ENCODE assay signal across 8 cellular contexts in the genomic region with DNA sequence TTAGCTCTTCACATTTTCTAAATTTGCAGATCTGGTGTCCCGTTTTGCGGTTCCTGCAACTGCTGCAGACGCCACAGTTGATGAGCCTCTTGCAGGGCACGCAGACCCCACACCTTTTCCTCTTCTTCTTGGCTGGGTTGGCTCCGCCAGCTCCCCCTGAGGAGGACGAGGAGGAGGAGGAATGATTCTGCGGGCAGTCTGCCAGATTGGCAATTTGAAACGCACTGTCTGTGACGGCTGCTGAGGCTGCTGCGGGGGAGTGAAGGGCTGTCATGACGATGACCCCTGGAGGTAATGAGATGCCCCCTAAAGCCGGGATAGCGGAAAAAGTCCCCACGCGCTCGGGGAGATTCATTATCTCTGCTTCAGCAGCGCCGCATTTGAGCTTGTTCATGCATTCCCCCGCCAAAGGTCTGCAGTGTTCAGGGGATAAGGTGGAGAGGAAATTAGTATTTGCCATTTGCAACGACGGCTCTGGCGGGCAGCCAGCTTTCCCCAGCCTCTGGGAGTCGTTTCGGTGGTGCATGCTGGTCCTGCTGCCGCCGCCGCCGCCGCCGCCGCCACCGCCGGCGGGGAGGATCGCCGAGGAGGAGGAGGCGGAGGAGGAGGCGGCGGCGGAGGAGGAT. TPM values are rescaled to one million over a fixed set of nuclear protein-coding genes. Genes with fewer than 3 reads are reported as not detected.
A peak's percentile ranks its signal among the peaks of the same experiment; 100 is the strongest.
DNase-seq lines count a peak whose midpoint lies in the region; ATAC-seq and TF ChIP-seq lines count a peak whose summit lies in the region.

No MANE protein-coding gene starts in this region.

- H3K9me3 Mint-ChIP-seq in WTC11: no peaks in the 10 kb centered on the region

- peak; percentile 33 for ATAC-seq in GM18907 (IDR thresholded peaks at IDR 0.05; ENCODE audit: unreplicated experiment)
- ATAC-seq in HG03095 (IDR thresholded peaks at IDR 0.05; ENCODE audit: unreplicated experiment): peak; percentile 19
- peak; percentile 18 for ATAC-seq in WTC11

- H3K27ac ChIP-seq in 22Rv1 (peak overlapping the region; percentile 86), colonic mucosa (peak overlapping the region; percentile 62)

- CTCF ChIA-PET in WTC11 (lab: Charles Lee): interaction anchor here (1.0 kb wide), 2 partner anchors 9 to 321 kb away, joined by 3 to 5 read pairs; no protein-coding TSS in a partner anchor

- peak overlapping the region; percentile 8 to 63 for H3K9ac ChIP-seq in colonic mucosa (ENCODE audit: low read depth in 2 of 2, low read length in 2 of 2)

- no peaks in the 10 kb centered on the region for H3K36me3 Mint-ChIP-seq in WTC11

- peak overlapping the region; percentile 57 for H3K4me3 ChIP-seq in colonic mucosa

- TF ChIP-seq CTCF in 22Rv1 (IDR thresholded peaks at IDR 0.05): no peak
- TF ChIP-seq CTCF in WTC11 (IDR thresholded peaks at IDR 0.05): no peak
- no peak for TF ChIP-seq CTCF in colonic mucosa (IDR thresholded peaks at IDR 0.05)

- POLR2A ChIA-PET in WTC11 (lab: Charles Lee): interaction anchor here (0.6 kb wide), 1 partner anchor 82 kb away, joined by 3 read pairs; no protein-coding TSS in a partner anchor

- intact Hi-C loops in colonic mucosa (cut with DNase I): no loop called here

- H3K4me3 Mint-ChIP-seq in WTC11: peak overlapping the region; percentile 95

- DNase-seq in NCI-H2171 treated with DMSO at 0.1 percent for 48 hours (lab: John Stamatoyannopoulos, UW) (peak; percentile 57), WTC11 (ENCODE audit: low spot score) (peak; percentile 56), colonic mucosa (peak; percentile 69), left kidney (ENCODE audit: low read depth, low spot score) (peak; percentile 97)
- peak; percentile 29 to 44 for DNase-seq in stimulated activated CD4-positive, alpha-beta T cell treated with anti-CD3 and anti-CD28 coated beads, Interleukin-2, amount 100 ng/mL, for 24 hours

- H3K9me3 ChIP-seq in colonic mucosa: no peaks in the 10 kb centered on the region

- peaks cover 3% of the 10 kb centered on the region for H3K4me1 ChIP-seq in colonic mucosa

- H3K27ac Mint-ChIP-seq in WTC11: peak overlapping the region; percentile 96

- H3K27me3 ChIP-seq in colonic mucosa: no peaks in the 10 kb centered on the region

- no peaks in the 10 kb centered on the region for H3K36me3 ChIP-seq in colonic mucosa

- peaks cover 64% of the 10 kb centered on the region for H3K4me1 Mint-ChIP-seq in WTC11

- peaks cover 55% of the 10 kb centered on the region for H3K27me3 Mint-ChIP-seq in WTC11 (ENCODE audit: low read depth)

TF ChIP-seq in WTC11, 78 proteins besides CTCF, POLR2A, EP300 and RAD21:
- TF ChIP-seq FOXK1 (CRISPR knock-in tag; IDR thresholded peaks at IDR 0.05): no peak
- TF ChIP-seq NFATC4 (CRISPR knock-in tag; IDR thresholded peaks at IDR 0.05): no peak
- no peak for TF ChIP-seq ZNF512 (CRISPR knock-in tag; IDR thresholded peaks at IDR 0.05; ENCODE audit: borderline replicate concordance)
- TF ChIP-seq ZNF263 (CRISPR knock-in tag; IDR thresholded peaks at IDR 0.05; ENCODE audit: low read depth): peak; percentile 55; the same call in 1 of the 2 replicates
- no peak for TF ChIP-seq ZBTB21 (CRISPR knock-in tag; IDR thresholded peaks at IDR 0.05; ENCODE audit: borderline replicate concordance)

RNA-seq across cellular contexts. Expression of gene CXXC4, which starts 3.8 kb away (rescaled TPM):
- total RNA-seq in WTC11 (2021) (2.4 to 3.3 TPM (median 2.8 TPM) in 3 replicates), colonic mucosa (1 to 10 TPM in 1 of 2 donors, under 1 TPM in 1; 0.79 to 1.5 TPM)

Comparison
In these comparisons a context has a peak if more than half of its experiments do, and no peak if none do; other contexts are left out.
1. Peak in every context shown above with its lines: DNase-seq, ATAC-seq, H3K4me3 ChIP-seq and H3K27ac ChIP-seq.
2. DNase-seq: peak in every context shown above with its lines; median percentile 97 in left kidney; 69 in colonic mucosa; 57 in NCI-H2171 treated with DMSO at 0.1 percent for 48 hours; 56 in WTC11; 36 in stimulated activated CD4-positive, alpha-beta T cell treated with anti-CD3 and anti-CD28 coated beads, Interleukin-2, amount 100 ng/mL, for 24 hours.